ENCODE assay signal across 11 cellular contexts in genomic region chr1:171653796-171654704, GRCh38. TPM values are rescaled to one million over a fixed set of nuclear protein-coding genes. Genes with fewer than 3 reads are reported as not detected.
DNase-seq lines count a peak whose midpoint lies in the region; ATAC-seq and TF ChIP-seq lines count a peak whose summit lies in the region.
"Had no signal": no experiment of that assay in that cellular context is flagged by ENCODE, and none has a peak within 500 bp of the region (broad histone marks: within the 10 kb centered on the region; RNA-seq: fewer than 3 reads in every experiment).

No MANE protein-coding gene starts in this region.

- H3K36me3 ChIP-seq in esophagus (ENCODE audit: control insufficient read depth in 2 of 2, insufficient read depth in 2 of 2, low read length in 1 of 2) (no peaks in the 10 kb centered on the region), testis (ENCODE audit: low read depth, missing control alignments) (no peaks in the 10 kb centered on the region)

- intact Hi-C loops in testis (cut with DNase I; ENCODE audit: low total_unique reads) = no loop called here
- intact Hi-C loops in activated CD4-positive, alpha-beta memory T cell treated with anti-CD3 and anti-CD28 coated beads for 36 hours (cut with micrococcal nuclease) = loop anchor here (2.0 kb wide), 1 partner anchor 331 kb away; no protein-coding TSS in a partner anchor

- DNase-seq in NCI-H460 (ENCODE audit: extremely low read depth, low read depth) (peak; percentile 2), medulla oblongata (ENCODE audit: extremely low spot score) (peak; percentile 22), testis (peak; percentile 39), pons (ENCODE audit: low spot score) (no peak), NCI-H187 treated with DMSO at 0.1 percent for 48 hours (lab: John Stamatoyannopoulos, UW) (no peak), WTC11 (ENCODE audit: low spot score) (no peak)
- DNase-seq in activated CD4-positive, alpha-beta memory T cell treated with anti-CD3 and anti-CD28 coated beads for 36 hours = no peak
- DNase-seq: EL had no signal

- H3K4me3 Mint-ChIP-seq in WTC11 = no peak overlapping the region
- H3K4me3 Mint-ChIP-seq in activated CD4-positive, alpha-beta memory T cell treated with anti-CD3 and anti-CD28 coated beads for 36 hours = no peak overlapping the region
- H3K4me3 Mint-ChIP-seq: stimulated activated effector memory CD8-positive, alpha-beta T cell treated with anti-CD3 and anti-CD28 coated beads, Interleukin-12 subunit alpha, Interleukin-12 subunit beta, amount 100 ng/mL, for 72 hours; T-helper 1 cell treated with Interleukin-12 subunit alpha and Interleukin-12 subunit beta and Interleukin-4 antibody, amounts not matched to agents 30 μg/mL and 1 μg/mL, for 36 hours had no signal

- H3K27ac ChIP-seq in esophagus (ENCODE audit: low read depth in 2 of 2, low read length in 1 of 2) (peak overlapping the region; percentile 67), testis (peak overlapping the region; percentile 84 to 86)

- H3K27me3 ChIP-seq in esophagus (ENCODE audit: control insufficient read depth in 1 of 2, insufficient read depth in 2 of 2, low read length in 2 of 2) (no peaks in the 10 kb centered on the region), testis (no peaks in the 10 kb centered on the region)

- TF ChIP-seq POLR2A in testis (IDR thresholded peaks at IDR 0.05) = no peak

- H3K4me1 ChIP-seq in esophagus (ENCODE audit: control insufficient read depth in 2 of 2, insufficient read depth in 2 of 2, low read length in 1 of 2) = no peaks in the 10 kb centered on the region
- peaks cover 32% of the 10 kb centered on the region for H3K4me1 ChIP-seq in testis

- H3K27me3 Mint-ChIP-seq in WTC11 (ENCODE audit: low read depth) = no peaks in the 10 kb centered on the region
- peaks cover 5% of the 10 kb centered on the region for H3K27me3 Mint-ChIP-seq in activated CD4-positive, alpha-beta memory T cell treated with anti-CD3 and anti-CD28 coated beads for 36 hours

- CTCF ChIA-PET in WTC11 (lab: Charles Lee) = interaction anchor here (1.0 to 5.6 kb wide), 16 partner anchors 10 to 349 kb away, joined by 3 to 121 read pairs (median 6); partner anchors contain the start of genes DNM3, FMO4, METTL13 and VAMP4
- CTCF ChIA-PET in activated CD4-positive, alpha-beta memory T cell treated with anti-CD3 and anti-CD28 coated beads for 36 hours (lab: Charles Lee) = interaction anchor here (0.9 to 4.4 kb wide), 9 partner anchors 9 to 340 kb away, joined by 3 to 45 read pairs (median 6); partner anchors contain the start of genes FMO4 and MYOCOS

- WGBS in esophagus, 2 donors = 48 to 49% methylated on average over 7 of the region's 7 CpGs
- WGBS in testis, 2 donors = 15 to 17% methylated on average over 7 of the region's 7 CpGs

- H3K27ac Mint-ChIP-seq in WTC11 = no peak overlapping the region
- H3K27ac Mint-ChIP-seq in activated CD4-positive, alpha-beta memory T cell treated with anti-CD3 and anti-CD28 coated beads for 36 hours = no peak overlapping the region
- H3K27ac Mint-ChIP-seq: stimulated activated effector memory CD8-positive, alpha-beta T cell treated with anti-CD3 and anti-CD28 coated beads, Interleukin-12 subunit alpha, Interleukin-12 subunit beta, amount 100 ng/mL, for 72 hours; T-helper 1 cell treated with Interleukin-12 subunit alpha and Interleukin-12 subunit beta and Interleukin-4 antibody, amounts not matched to agents 30 μg/mL and 1 μg/mL, for 36 hours had no signal

- H3K4me3 ChIP-seq in esophagus (ENCODE audit: low read depth in 1 of 2, low read length in 2 of 2) (no peak overlapping the region), testis (no peak overlapping the region)

- POLR2A ChIA-PET in WTC11 (lab: Charles Lee) = no interaction called here
- POLR2A ChIA-PET in activated CD4-positive, alpha-beta memory T cell treated with anti-CD3 and anti-CD28 coated beads for 36 hours (lab: Charles Lee) = interaction anchor here (0.5 kb wide), 1 partner anchor 654 kb away, joined by 7 read pairs; no protein-coding TSS in a partner anchor

- H3K4me1 Mint-ChIP-seq in WTC11 = peaks cover 16% of the 10 kb centered on the region
- peaks cover 11% of the 10 kb centered on the region for H3K4me1 Mint-ChIP-seq in activated CD4-positive, alpha-beta memory T cell treated with anti-CD3 and anti-CD28 coated beads for 36 hours (ENCODE audit: low read depth)

- no peaks in the 10 kb centered on the region for H3K36me3 Mint-ChIP-seq in WTC11
- no peaks in the 10 kb centered on the region for H3K36me3 Mint-ChIP-seq in activated CD4-positive, alpha-beta memory T cell treated with anti-CD3 and anti-CD28 coated beads for 36 hours
- H3K36me3 Mint-ChIP-seq: stimulated activated effector memory CD8-positive, alpha-beta T cell treated with anti-CD3 and anti-CD28 coated beads, Interleukin-12 subunit alpha, Interleukin-12 subunit beta, amount 100 ng/mL, for 72 hours had no signal

- no peaks in the 10 kb centered on the region for H3K9me3 ChIP-seq in esophagus (ENCODE audit: control insufficient read depth in 2 of 2, insufficient read depth in 1 of 2, low read depth in 1 of 2, low read length in 1 of 2)
- no peaks in the 10 kb centered on the region for H3K9me3 ChIP-seq in testis

- H3K9me3 Mint-ChIP-seq in WTC11 = no peaks in the 10 kb centered on the region
- H3K9me3 Mint-ChIP-seq in activated CD4-positive, alpha-beta memory T cell treated with anti-CD3 and anti-CD28 coated beads for 36 hours = no peaks in the 10 kb centered on the region
- H3K9me3 Mint-ChIP-seq: stimulated activated effector memory CD8-positive, alpha-beta T cell treated with anti-CD3 and anti-CD28 coated beads, Interleukin-12 subunit alpha, Interleukin-12 subunit beta, amount 100 ng/mL, for 72 hours; T-helper 1 cell treated with Interleukin-12 subunit alpha and Interleukin-12 subunit beta and Interleukin-4 antibody, amounts not matched to agents 30 μg/mL and 1 μg/mL, for 36 hours had no signal

- TF ChIP-seq CTCF in testis (IDR thresholded peaks at IDR 0.05) (no peak), WTC11 (IDR thresholded peaks at IDR 0.05) (no peak)

- ATAC-seq in WTC11 = no peak
- ATAC-seq: stimulated activated effector memory CD8-positive, alpha-beta T cell treated with anti-CD3 and anti-CD28 coated beads, Interleukin-12 subunit alpha, Interleukin-12 subunit beta, amount 100 ng/mL, for 72 hours had no signal

TF ChIP-seq in WTC11, 78 proteins besides CTCF, POLR2A, EP300 and RAD21 (continues in another document):
- TF ChIP-seq ZNF396 (CRISPR knock-in tag; IDR thresholded peaks at IDR 0.05; ENCODE audit: borderline replicate concordance) = no peak
- TF ChIP-seq ATF2 (CRISPR knock-in tag; IDR thresholded peaks at IDR 0.05; ENCODE audit: borderline replicate concordance, low read depth) = no peak
- TF ChIP-seq RORB (CRISPR knock-in tag; IDR thresholded peaks at IDR 0.05) = no peak
- no peak for TF ChIP-seq CREB1 (CRISPR knock-in tag; IDR thresholded peaks at IDR 0.05)
- TF ChIP-seq ZBTB43 (CRISPR knock-in tag; IDR thresholded peaks at IDR 0.05) = no peak
- no peak for TF ChIP-seq ERG (CRISPR knock-in tag; IDR thresholded peaks at IDR 0.05)

RNA-seq across cellular contexts. Expression of gene MYOC, which starts 1.6 kb away (rescaled TPM):
- total RNA-seq in NCI-H460 (2014; rRNA removed; shearing (Covaris generic)) = not detected in 2 replicates
- polyA plus RNA-seq in NCI-H460 (2014; cell fraction: nucleus; rRNA removed) = not detected in 2 replicates
- 1 to 10 TPM; 3.3 to 4.6 TPM for polyA plus RNA-seq in esophagus
- total RNA-seq in testis = 1 to 10 TPM; 1.3 to 3.0 TPM
- 3.4 TPM for polyA plus RNA-seq in testis (ENCODE audit: insufficient read depth, low read depth, low replicate concordance)
- not detected in 3 replicates for total RNA-seq in WTC11 (2021)
- not detected for total RNA-seq in activated CD4-positive, alpha-beta memory T cell treated with anti-CD3 and anti-CD28 coated beads for 36 hours

RNA-seq across cellular contexts. Expression of gene MYOCOS, which starts 32.0 kb away (rescaled TPM):
- total RNA-seq in NCI-H460 (2014; rRNA removed; shearing (Covaris generic)) = not detected in 2 replicates
- polyA plus RNA-seq in NCI-H460 (2014; cell fraction: nucleus; rRNA removed) = not detected in 2 replicates
- polyA plus RNA-seq in esophagus (not detected), testis (ENCODE audit: insufficient read depth, low read depth, low replicate concordance) (0.33 TPM)
- total RNA-seq in testis (under 1 TPM; 0.37 to 0.55 TPM), WTC11 (2021) (not detected in 3 replicates)
- total RNA-seq in activated CD4-positive, alpha-beta memory T cell treated with anti-CD3 and anti-CD28 coated beads for 36 hours = not detected

Comparison
In these comparisons a context has a peak if more than half of its experiments do, and no peak if none do; other contexts are left out.
1. DNase-seq: peak in NCI-H460 (single experiment), medulla oblongata (single experiment) and testis (single experiment); none in pons (single experiment), NCI-H187 treated with DMSO at 0.1 percent for 48 hours (single experiment), WTC11 (single experiment) and activated CD4-positive, alpha-beta memory T cell treated with anti-CD3 and anti-CD28 coated beads for 36 hours (single experiment).